In the genomic region with DNA sequence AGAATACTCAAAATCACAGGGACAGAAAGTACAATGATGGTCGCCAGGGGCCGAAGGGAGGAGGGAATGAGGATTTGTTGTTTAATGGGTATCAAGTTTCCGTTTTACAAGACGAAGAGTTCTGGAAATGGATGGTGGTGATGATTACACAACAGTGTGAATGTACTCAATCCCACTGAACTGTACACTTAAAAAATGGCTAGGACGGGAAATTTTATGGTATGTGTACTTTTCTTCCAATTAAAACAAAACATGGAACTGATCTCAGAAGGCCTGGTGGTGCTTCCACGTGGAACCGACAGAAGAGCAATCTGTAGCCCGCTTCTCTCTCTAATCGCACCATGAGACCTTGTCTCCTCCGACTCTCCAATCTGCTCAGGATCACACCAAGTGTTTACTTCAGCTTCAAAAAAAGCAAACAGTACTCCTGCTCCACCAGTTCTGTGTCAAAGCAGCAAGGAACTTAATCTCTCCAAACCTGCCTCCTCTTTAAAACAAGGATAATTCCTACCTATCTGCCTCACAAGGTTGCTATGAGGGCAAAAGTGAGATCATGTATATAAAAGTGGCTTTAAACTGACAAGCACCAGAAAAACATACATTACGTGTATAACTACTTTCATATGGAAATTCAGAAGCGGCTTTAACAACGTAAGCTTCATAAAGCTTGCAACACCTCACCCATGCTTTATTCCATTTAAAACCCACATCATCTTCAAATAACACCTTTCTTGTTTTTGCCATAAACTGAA, we compare ENCODE assay signal across 8 cellular contexts. TPM values are rescaled to one million over a fixed set of nuclear protein-coding genes. Genes with fewer than 3 reads are reported as not detected.
DNase-seq lines count a peak whose midpoint lies in the region; ATAC-seq and TF ChIP-seq lines count a peak whose summit lies in the region.

No MANE protein-coding gene starts in this region.

- no peaks in the 10 kb centered on the region for H3K36me3 ChIP-seq in mucosa of stomach (ENCODE audit: control insufficient read depth, insufficient read depth, low read length)

- H3K36me3 Mint-ChIP-seq in activated T-cell treated with anti-CD3 and anti-CD28 coated beads, Interleukin-2, amount 50 U/mL, for 4 hours (ENCODE audit: insufficient read depth), result peaks cover 13% of the 10 kb centered on the region
- no peaks in the 10 kb centered on the region for H3K36me3 Mint-ChIP-seq in chondrocyte (ENCODE audit: low read depth)

- H3K27me3 Mint-ChIP-seq in activated T-cell treated with anti-CD3 and anti-CD28 coated beads, Interleukin-2, amount 50 U/mL, for 4 hours (ENCODE audit: low read depth), result no peaks in the 10 kb centered on the region
- H3K27me3 Mint-ChIP-seq in chondrocyte (ENCODE audit: low read depth), result no peaks in the 10 kb centered on the region

- no peak for TF ChIP-seq CTCF in chondrocyte (IDR thresholded peaks at IDR 0.05)

- H3K9ac ChIP-seq in mucosa of stomach (ENCODE audit: low read length), result peak overlapping the region; percentile 98

- H3K9me3 Mint-ChIP-seq in activated T-cell treated with anti-CD3 and anti-CD28 coated beads, Interleukin-2, amount 50 U/mL, for 4 hours, result no peaks in the 10 kb centered on the region
- no peaks in the 10 kb centered on the region for H3K9me3 Mint-ChIP-seq in chondrocyte (ENCODE audit: low read depth)

- H3K9me3 ChIP-seq in mucosa of stomach (ENCODE audit: control insufficient read depth, low read length), result no peaks in the 10 kb centered on the region

- peaks cover 47% of the 10 kb centered on the region for H3K4me1 Mint-ChIP-seq in activated T-cell treated with anti-CD3 and anti-CD28 coated beads, Interleukin-2, amount 50 U/mL, for 4 hours (ENCODE audit: low read depth)
- peaks cover 39% of the 10 kb centered on the region for H3K4me1 Mint-ChIP-seq in chondrocyte (ENCODE audit: low read depth)

- peak overlapping the region; percentile 78 for H3K4me3 ChIP-seq in mucosa of stomach (ENCODE audit: low read length)

- DNase-seq in activated T-cell treated with anti-CD3 and anti-CD28 coated beads, Interleukin-2, amount 50 U/mL, for 4 hours, result no peak
- no peak for DNase-seq in activated T-cell treated with anti-CD3 and anti-CD28 coated beads, Interleukin-2, amount 50 U/mL, for 1 hour
- peak; percentile 42 for DNase-seq in NCI-H82 treated with DMSO at 0.1 percent for 48 hours (lab: John Stamatoyannopoulos, UW; ENCODE audit: unreplicated experiment)
- no peak for DNase-seq in chondrocyte (ENCODE audit: low spot score)
- no peak for DNase-seq in NCI-H1930 (lab: John Stamatoyannopoulos, UW)
- no peak for DNase-seq in iPS-NIHi11 (ENCODE audit: low spot score)

- no peak for ATAC-seq in activated T-cell treated with anti-CD3 and anti-CD28 coated beads, Interleukin-2, amount 50 U/mL, for 4 hours
- no peak for ATAC-seq in GM19328 (IDR thresholded peaks at IDR 0.05; ENCODE audit: unreplicated experiment)

- H3K27ac Mint-ChIP-seq in chondrocyte (ENCODE audit: unreplicated experiment), result peak overlapping the region; percentile 90

- H3K4me3 Mint-ChIP-seq in activated T-cell treated with anti-CD3 and anti-CD28 coated beads, Interleukin-2, amount 50 U/mL, for 4 hours, result peak overlapping the region; percentile 87
- H3K4me3 Mint-ChIP-seq in chondrocyte (ENCODE audit: unreplicated experiment), result peak overlapping the region; percentile 78

- no peaks in the 10 kb centered on the region for H3K27me3 ChIP-seq in mucosa of stomach (ENCODE audit: control insufficient read depth, insufficient read depth, low read length)

- H3K4me1 ChIP-seq in mucosa of stomach (ENCODE audit: control insufficient read depth, insufficient read depth, low read length), result no peaks in the 10 kb centered on the region

RNA-seq across cellular contexts. Expression of a gene that starts 2.1 kb away (rescaled TPM):
- total RNA-seq in activated T-cell treated with anti-CD3 and anti-CD28 coated beads, Interleukin-2, amount 50 U/mL, for 4 hours, result 10 to 100 TPM; 95.1 to 98.4 (median 97.9) TPM
- 108 to 118 TPM (median 113 TPM) in 3 replicates for total RNA-seq in chondrocyte

RNA-seq across cellular contexts. Expression of a gene that starts 42.9 kb away (rescaled TPM):
- total RNA-seq in activated T-cell treated with anti-CD3 and anti-CD28 coated beads, Interleukin-2, amount 50 U/mL, for 4 hours, result 1 to 10 TPM; 1.1 to 1.8 (median 1.2) TPM
- total RNA-seq in chondrocyte, result 2.2 to 3.5 TPM (median 2.4 TPM) in 3 replicates
